25 cellular contexts compared by ENCODE assay signal in the genomic region with DNA sequence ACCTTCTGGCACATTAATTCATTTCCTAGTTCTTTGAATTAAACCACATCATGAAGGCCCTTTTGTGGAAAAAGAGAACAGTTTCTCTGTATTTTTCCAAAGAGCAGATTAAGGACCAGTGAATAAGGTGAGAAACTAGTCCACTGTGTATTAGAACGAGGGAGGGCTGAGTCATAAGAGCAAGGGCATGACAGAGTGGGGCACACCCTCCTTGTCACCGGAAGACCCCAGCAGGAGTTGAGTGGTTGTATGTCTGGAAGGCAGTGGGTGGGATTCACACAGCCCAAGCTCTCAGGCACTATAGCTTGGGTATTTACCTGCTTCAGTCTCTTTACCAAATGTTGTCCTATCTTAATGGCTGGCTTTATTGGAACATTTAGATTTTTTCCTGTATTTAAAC.
DNase-seq lines count a peak whose midpoint lies in the region; ATAC-seq and TF ChIP-seq lines count a peak whose summit lies in the region.
"Had no signal": no experiment of that assay in that cellular context is flagged by ENCODE, and none has a peak within 500 bp of the region (broad histone marks: within the 10 kb centered on the region; RNA-seq: fewer than 3 reads in every experiment).

No MANE protein-coding gene starts in this region.

- peaks cover under 1% of the 10 kb centered on the region for H3K4me1 ChIP-seq in endodermal cell (ENCODE audit: control insufficient read depth, insufficient read depth, low read length)

- no peaks in the 10 kb centered on the region for H3K36me3 ChIP-seq in endodermal cell (ENCODE audit: control insufficient read depth, insufficient read depth, low read length)

- H3K27ac Mint-ChIP-seq in activated naive CD8-positive, alpha-beta T cell = peak overlapping the region; percentile 24
- no peak overlapping the region for H3K27ac Mint-ChIP-seq in activated naive CD8-positive, alpha-beta T cell treated with anti-CD3 and anti-CD28 coated beads for 36 hours
- H3K27ac Mint-ChIP-seq in endodermal cell = no peak overlapping the region
- peak overlapping the region; percentile 13 for H3K27ac Mint-ChIP-seq in stimulated activated memory B cell treated with anti-CD40 and anti-IgM and Interleukin-4, amounts not matched to agents 10 μg/mL and 1 μg/mL and 100 μg/mL, for 72 hours
- H3K27ac Mint-ChIP-seq: T-helper 2 cell treated with Interferon-gamma antibody and Interleukin-4, amounts not matched to agents 5 μg/mL and 100 μg/mL, for 36 hours had no signal

- H3K9me3 Mint-ChIP-seq in activated naive CD8-positive, alpha-beta T cell (ENCODE audit: low read depth) = no peaks in the 10 kb centered on the region
- no peaks in the 10 kb centered on the region for H3K9me3 Mint-ChIP-seq in activated naive CD8-positive, alpha-beta T cell treated with anti-CD3 and anti-CD28 coated beads for 36 hours
- H3K9me3 Mint-ChIP-seq in endodermal cell = no peaks in the 10 kb centered on the region
- H3K9me3 Mint-ChIP-seq in stimulated activated memory B cell treated with anti-CD40 and anti-IgM and Interleukin-4, amounts not matched to agents 10 μg/mL and 1 μg/mL and 100 μg/mL, for 72 hours = no peaks in the 10 kb centered on the region
- H3K9me3 Mint-ChIP-seq: naive B cell; T-helper 2 cell treated with Interferon-gamma antibody and Interleukin-4, amounts not matched to agents 5 μg/mL and 100 μg/mL, for 36 hours had no signal

- no peaks in the 10 kb centered on the region for H3K27me3 ChIP-seq in endodermal cell (ENCODE audit: control insufficient read depth, insufficient read depth, low read length, poor library complexity, severe bottlenecking)
- H3K27me3 ChIP-seq: upper lobe of left lung had no signal

- H3K36me3 Mint-ChIP-seq in activated naive CD8-positive, alpha-beta T cell = peaks cover 7% of the 10 kb centered on the region
- no peaks in the 10 kb centered on the region for H3K36me3 Mint-ChIP-seq in activated naive CD8-positive, alpha-beta T cell treated with anti-CD3 and anti-CD28 coated beads for 36 hours
- H3K36me3 Mint-ChIP-seq in endodermal cell (ENCODE audit: low read depth) = no peaks in the 10 kb centered on the region
- H3K36me3 Mint-ChIP-seq in stimulated activated memory B cell treated with anti-CD40 and anti-IgM and Interleukin-4, amounts not matched to agents 10 μg/mL and 1 μg/mL and 100 μg/mL, for 72 hours = peaks cover 54% of the 10 kb centered on the region

- no peak for ATAC-seq in stimulated activated memory B cell treated with anti-CD40 and anti-IgM and Interleukin-4, amounts not matched to agents 10 μg/mL and 1 μg/mL and 100 μg/mL, for 72 hours
- no peak for ATAC-seq in HG03442 (IDR thresholded peaks at IDR 0.05; ENCODE audit: unreplicated experiment)
- ATAC-seq: K562, left cardiac atrium had no signal

- WGBS in endodermal cell (ENCODE audit: insufficient coverage in 1 of 2, insufficient read length in 1 of 2), 2 experiments = 44 to 60% methylated on average over 2 of the region's 2 CpGs

- no peak overlapping the region for H3K27ac ChIP-seq in endodermal cell (ENCODE audit: low read depth, low read length)
- H3K27ac ChIP-seq in substantia nigra (ENCODE audit: low read depth, low read length, poor library complexity, severe bottlenecking) = no peak overlapping the region
- H3K27ac ChIP-seq: upper lobe of left lung, WERI-Rb-1 had no signal

- no peak for DNase-seq in activated naive CD8-positive, alpha-beta T cell treated with anti-CD3 and anti-CD28 coated beads for 36 hours
- DNase-seq in RPMI7951 (ENCODE audit: low read depth) = peak; percentile 3
- DNase-seq in endodermal cell = peak; percentile 69
- no peak for DNase-seq in substantia nigra (lab: John Stamatoyannopoulos, UW)
- no peak for DNase-seq in CD1c-positive myeloid dendritic cell (ENCODE audit: extremely low spot score)
- DNase-seq: ACHN; activated CD4-positive, alpha-beta T cell treated with anti-CD3 and anti-CD28 coated beads, Interleukin-2, amount 50 U/mL, for 4 hours; activated gamma-delta T cell treated with Interleukin-2 at 50 U/mL for 16 hours; cortex of kidney; DMS79 treated with DMSO at 0.1 percent for 48 hours; HCEC 1CT; left cardiac atrium; naive B cell; NCI-H1436 treated with DMSO at 0.1 percent for 48 hours; NCI-H2107; NCI-H446; occipital lobe; stimulated activated CD8-positive, alpha-beta memory T cell treated with anti-CD3 and anti-CD28 coated beads, Interleukin-4, amount 100 ng/mL, for 48 hours; upper lobe of left lung had no signal

- H3K27me3 Mint-ChIP-seq in activated naive CD8-positive, alpha-beta T cell = no peaks in the 10 kb centered on the region
- H3K27me3 Mint-ChIP-seq in activated naive CD8-positive, alpha-beta T cell treated with anti-CD3 and anti-CD28 coated beads for 36 hours = no peaks in the 10 kb centered on the region
- no peaks in the 10 kb centered on the region for H3K27me3 Mint-ChIP-seq in endodermal cell (ENCODE audit: insufficient read depth)
- no peaks in the 10 kb centered on the region for H3K27me3 Mint-ChIP-seq in stimulated activated memory B cell treated with anti-CD40 and anti-IgM and Interleukin-4, amounts not matched to agents 10 μg/mL and 1 μg/mL and 100 μg/mL, for 72 hours
- H3K27me3 Mint-ChIP-seq: naive B cell had no signal

- H3K4me3 Mint-ChIP-seq in activated naive CD8-positive, alpha-beta T cell = no peak overlapping the region
- no peak overlapping the region for H3K4me3 Mint-ChIP-seq in activated naive CD8-positive, alpha-beta T cell treated with anti-CD3 and anti-CD28 coated beads for 36 hours
- H3K4me3 Mint-ChIP-seq in endodermal cell = no peak overlapping the region
- no peak overlapping the region for H3K4me3 Mint-ChIP-seq in stimulated activated memory B cell treated with anti-CD40 and anti-IgM and Interleukin-4, amounts not matched to agents 10 μg/mL and 1 μg/mL and 100 μg/mL, for 72 hours
- H3K4me3 Mint-ChIP-seq: naive B cell; T-helper 2 cell treated with Interferon-gamma antibody and Interleukin-4, amounts not matched to agents 5 μg/mL and 100 μg/mL, for 36 hours had no signal

- no peak for TF ChIP-seq CTCF in endodermal cell (conservative IDR thresholded peaks at IDR 0.05)

- H3K9ac ChIP-seq in endodermal cell (ENCODE audit: extremely low read depth, low read length, poor library complexity, severe bottlenecking) = no peak overlapping the region

- H3K4me3 ChIP-seq in endodermal cell (ENCODE audit: low read length) = no peak overlapping the region
- H3K4me3 ChIP-seq: K562, upper lobe of left lung had no signal

- H3K9me3 ChIP-seq in endodermal cell (ENCODE audit: control insufficient read depth, low read length) = no peaks in the 10 kb centered on the region
- H3K9me3 ChIP-seq: upper lobe of left lung had no signal

- H3K4me1 Mint-ChIP-seq in activated naive CD8-positive, alpha-beta T cell (ENCODE audit: low read depth) = no peaks in the 10 kb centered on the region
- H3K4me1 Mint-ChIP-seq in activated naive CD8-positive, alpha-beta T cell treated with anti-CD3 and anti-CD28 coated beads for 36 hours = peaks cover 3% of the 10 kb centered on the region
- H3K4me1 Mint-ChIP-seq in endodermal cell = peaks cover 17% of the 10 kb centered on the region
- no peaks in the 10 kb centered on the region for H3K4me1 Mint-ChIP-seq in stimulated activated memory B cell treated with anti-CD40 and anti-IgM and Interleukin-4, amounts not matched to agents 10 μg/mL and 1 μg/mL and 100 μg/mL, for 72 hours
- H3K4me1 Mint-ChIP-seq: naive B cell had no signal

Comparison
In these comparisons a context has a peak if more than half of its experiments do, and no peak if none do; other contexts are left out.
1. H3K27ac Mint-ChIP-seq: peak in activated naive CD8-positive, alpha-beta T cell (single experiment) and stimulated activated memory B cell treated with anti-CD40 and anti-IgM and Interleukin-4, amounts not matched to agents 10 μg/mL and 1 μg/mL and 100 μg/mL, for 72 hours (single experiment); none in activated naive CD8-positive, alpha-beta T cell treated with anti-CD3 and anti-CD28 coated beads for 36 hours (single experiment) and endodermal cell (single experiment).
2. DNase-seq: peak in RPMI7951 (single experiment) and endodermal cell (single experiment); none in activated naive CD8-positive, alpha-beta T cell treated with anti-CD3 and anti-CD28 coated beads for 36 hours (single experiment), substantia nigra (0 of 49) and CD1c-positive myeloid dendritic cell (single experiment).